Comparison of ENCODE assay signal across 8 cellular contexts in the genomic region with DNA sequence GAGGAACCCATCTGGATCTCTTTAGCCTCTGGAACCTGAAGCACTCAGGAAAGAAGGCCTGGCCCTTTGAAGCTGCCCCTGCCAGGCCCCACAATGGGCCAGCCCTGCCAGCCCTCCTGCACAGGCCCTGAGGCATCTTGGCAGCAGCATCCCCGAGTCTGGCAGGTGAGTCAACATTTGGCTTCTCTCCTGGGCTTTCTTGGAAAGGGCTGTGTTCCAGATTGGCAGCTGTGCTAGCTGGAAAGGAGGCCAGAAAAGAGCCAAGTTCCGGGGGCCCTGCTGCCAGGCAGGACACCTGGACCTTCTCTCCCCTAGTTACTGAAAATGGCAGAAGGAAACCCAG.
A peak's percentile ranks its signal among the peaks of the same experiment; 100 is the strongest.
DNase-seq lines count a peak whose midpoint lies in the region; ATAC-seq and TF ChIP-seq lines count a peak whose summit lies in the region.

No MANE protein-coding gene starts in this region.

- peaks cover 14% of the 10 kb centered on the region for H3K4me1 ChIP-seq in PC-9 (replicated peaks; ENCODE audit: insufficient read depth)

- H4K20me1 ChIP-seq in PC-9 (ENCODE audit: insufficient read depth): no peaks in the 10 kb centered on the region

- ATAC-seq in GM18520 (IDR thresholded peaks at IDR 0.05; ENCODE audit: unreplicated experiment): no peak
- ATAC-seq in GM18870 (IDR thresholded peaks at IDR 0.05; ENCODE audit: unreplicated experiment): no peak
- no peak for ATAC-seq in HG02870 (IDR thresholded peaks at IDR 0.05; ENCODE audit: unreplicated experiment)

- H3K27me3 ChIP-seq in PC-9 (ENCODE audit: insufficient read depth, low read depth): no peaks in the 10 kb centered on the region

- DNase-seq in GM04504 (ENCODE audit: low read depth) (peak; percentile 77), PC-9 (peak; percentile 82 to 95), fibroblast of pulmonary artery (ENCODE audit: low read depth) (peak; percentile 75), retinal pigment epithelial cell (ENCODE audit: low read depth) (peak; percentile 52)
- DNase-seq in effector CD8-positive, alpha-beta T cell (lab: John Stamatoyannopoulos, UW): no peak

- POLR2A ChIA-PET in PC-9 (lab: Charles Lee; ENCODE audit: unreplicated experiment): no interaction called here

- BruUV-seq in PC-9 (replicated peaks; lab: Mats Ljungman, UMichigan): no TSS peak

- H3K4me3 ChIP-seq in PC-9: no peak overlapping the region
- no peak overlapping the region for H3K4me3 ChIP-seq in fibroblast of pulmonary artery (replicated peaks; ENCODE audit: low read depth, low read length)
- no peak overlapping the region for H3K4me3 ChIP-seq in retinal pigment epithelial cell (ENCODE audit: low read length)

- H3K9me3 ChIP-seq in PC-9 (ENCODE audit: insufficient read depth, low read depth): no peaks in the 10 kb centered on the region

- no peak overlapping the region for H3K27ac ChIP-seq in PC-9

- TF ChIP-seq CTCF in PC-9 (conservative IDR thresholded peaks at IDR 0.05): no peak
- TF ChIP-seq CTCF in fibroblast of pulmonary artery (IDR thresholded peaks at IDR 0.05; ENCODE audit: low read length, missing control alignments): no peak
- no peak for TF ChIP-seq CTCF in retinal pigment epithelial cell (conservative IDR thresholded peaks at IDR 0.05; ENCODE audit: low read depth, low read length)

- peaks cover 13% of the 10 kb centered on the region for H3F3A ChIP-seq in PC-9 (ENCODE audit: insufficient read depth, low read depth)

- intact Hi-C loops in PC-9 (cut with micrococcal nuclease; ENCODE audit: unreplicated experiment): loop anchor here (1.0 to 2.0 kb wide), 5 partner anchors 33 to 214 kb away; partner anchors contain the start of gene RYBP

- H3K4me2 ChIP-seq in PC-9: peak overlapping the region; percentile 27; the same call in 1 of the 2 replicates

- CTCF ChIA-PET in PC-9 (lab: Charles Lee): no interaction called here

- no peaks in the 10 kb centered on the region for H3K36me3 ChIP-seq in PC-9 (ENCODE audit: low read depth)

- H3K9me2 ChIP-seq in PC-9 (ENCODE audit: insufficient read depth): no peaks in the 10 kb centered on the region

- no peak overlapping the region for H2AFZ ChIP-seq in PC-9

- H3K79me2 ChIP-seq in PC-9 (ENCODE audit: low read depth): no peaks in the 10 kb centered on the region
